ENCODE assay signal across 8 cellular contexts in the genomic region with DNA sequence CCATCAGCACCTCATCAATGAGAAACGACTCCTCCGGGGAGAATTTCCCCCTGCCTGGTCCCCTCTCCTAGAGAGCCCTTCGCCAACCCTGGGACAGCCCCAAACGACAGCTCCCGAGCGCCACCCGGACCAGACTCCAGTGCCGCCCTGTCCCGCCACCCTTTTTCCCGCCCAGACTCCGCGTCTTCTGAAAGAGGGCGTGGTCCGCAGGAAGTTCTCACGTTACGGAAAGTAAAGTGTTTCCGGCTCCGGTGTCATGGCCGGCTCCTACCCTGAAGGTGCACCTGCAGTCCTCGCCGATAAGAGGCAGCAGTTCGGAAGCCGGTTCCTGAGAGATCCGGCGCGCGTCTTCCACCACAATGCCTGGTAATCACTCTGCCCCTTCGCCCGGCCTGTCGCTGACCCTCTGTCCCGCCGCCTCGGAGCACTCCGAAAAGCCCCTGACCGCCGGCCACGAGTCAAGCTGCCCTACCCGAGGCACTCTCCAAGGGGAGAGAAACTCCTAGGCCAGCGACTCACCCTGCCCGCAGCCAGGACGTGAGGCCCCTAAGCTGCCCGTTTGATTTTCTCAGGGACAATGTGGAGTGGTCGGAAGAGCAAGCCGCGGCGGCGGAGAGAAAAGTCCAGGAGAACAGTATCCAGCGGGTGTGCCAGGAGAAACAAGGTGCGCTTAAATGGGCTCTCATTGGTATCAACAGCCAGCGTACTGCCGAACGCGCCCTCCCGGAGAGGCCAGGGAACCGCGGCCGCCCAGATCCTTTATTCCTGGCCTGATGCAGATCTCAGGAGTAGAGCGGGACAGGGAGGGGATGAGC. TPM values are rescaled to one million over a fixed set of nuclear protein-coding genes. Genes with fewer than 3 reads are reported as not detected.
DNase-seq lines count a peak whose midpoint lies in the region; ATAC-seq and TF ChIP-seq lines count a peak whose summit lies in the region.
"Not testable (repeated sequence)": the region's sequence is repeated elsewhere in the genome, so short reads cannot be mapped to it uniquely, and the experiment has no call there.

METTL2A (plus strand) TSS at position 251 of the 815 bp plus-strand sequence; CDS start at position 257, 6 bp downstream.

- not testable (repeated sequence) for BruUV-seq in mammary epithelial cell (replicated peaks; lab: Mats Ljungman, UMichigan)

- ATAC-seq in GM18909 (IDR thresholded peaks at IDR 0.05; ENCODE audit: poor library complexity, unreplicated experiment) (peak; percentile 95), HG03159 (IDR thresholded peaks at IDR 0.05; ENCODE audit: unreplicated experiment) (peak; percentile 95)

- H3K27me3 ChIP-seq in mammary epithelial cell (ENCODE audit: insufficient read depth, low read length), result not testable (repeated sequence)

- TF ChIP-seq CTCF in AG09319 (IDR thresholded peaks at IDR 0.05; ENCODE audit: low read depth, low read length), result peak; percentile 28
- TF ChIP-seq CTCF in VCaP (conservative IDR thresholded peaks at IDR 0.05), result peak; percentile 35
- TF ChIP-seq CTCF in mammary epithelial cell (conservative IDR thresholded peaks at IDR 0.05 in 1 of 2, IDR thresholded peaks at IDR 0.05 in 1 of 2; ENCODE audit: extremely low read depth in 1 of 2, insufficient read depth in 1 of 2, low read depth in 1 of 2, low read length in 2 of 2), result peak; percentile 10 to 48

- CTCF ChIA-PET in mammary epithelial cell (lab: Charles Lee; ENCODE audit: low non-redundant PET), result not testable (repeated sequence)

- DNase-seq in AG09319 (ENCODE audit: extremely low read depth, low read depth) (peak; percentile 31), NCI-H2196 treated with DMSO at 0.1 percent for 48 hours (lab: John Stamatoyannopoulos, UW; ENCODE audit: unreplicated experiment) (peak; percentile 79), mammary epithelial cell (peak; percentile 86), iPS-NIHi7 (ENCODE audit: extremely low spot score) (peak; percentile 79), smooth muscle cell of the brain vasculature (ENCODE audit: low read depth, low spot score) (peak; percentile 40)

- not testable (repeated sequence) for H3K4me1 ChIP-seq in mammary epithelial cell (ENCODE audit: insufficient read depth, low read length)

- peak within 1 kb of the TSS; percentile 90 for H3K4me2 ChIP-seq in mammary epithelial cell (ENCODE audit: insufficient read depth, low read depth, low read length)

- dilution Hi-C loops in mammary epithelial cell (cut with HindIII; ENCODE audit: low sequenced_read_pairs), result not testable (repeated sequence)

- H3K4me3 ChIP-seq in mammary epithelial cell (replicated peaks in 1 of 3; ENCODE audit: insufficient read depth in 1 of 3, low read depth in 2 of 3, low read length in 3 of 3), result peak within 1 kb of the TSS; percentile 78 to 86 (median 82)

- H3K9ac ChIP-seq in mammary epithelial cell (ENCODE audit: insufficient read depth, low read length), result peak within 1 kb of the TSS; percentile 66

- H3K79me2 ChIP-seq in mammary epithelial cell (ENCODE audit: insufficient read depth, low read length), result peaks cover 23% of the 10 kb centered on the region

- H3K36me3 ChIP-seq in mammary epithelial cell (ENCODE audit: insufficient read depth, low read length), result not testable (repeated sequence)

- intact Hi-C loops in mammary epithelial cell (cut with micrococcal nuclease), result loop anchor here (2.0 to 10.0 kb wide), 6 partner anchors 48 to 543 kb away; partner anchors contain the start of gene TANC2

- in situ Hi-C loops in mammary epithelial cell (cut with MboI; ENCODE audit: low sequenced_read_pairs in 2 of 2), result not testable (repeated sequence)

- WGBS in mammary epithelial cell (ENCODE audit: low coverage, missing lambda C conversion rate), result under 1% methylated on average over 36 of the region's 58 CpGs

- H3K27ac ChIP-seq in VCaP (peak within 1 kb of the TSS; percentile 72), mammary epithelial cell (ENCODE audit: insufficient read depth, low read depth, low read length) (peak within 1 kb of the TSS; percentile 72)

- H4K20me1 ChIP-seq in mammary epithelial cell (ENCODE audit: insufficient read depth, low read length), result not testable (repeated sequence)

- H2AFZ ChIP-seq in mammary epithelial cell (ENCODE audit: low read depth, low read length), result peak within 1 kb of the TSS; percentile 93

- H3K9me3 ChIP-seq in mammary epithelial cell (replicated peaks; ENCODE audit: insufficient read depth, low read length), result not testable (repeated sequence)

RNA-seq across cellular contexts. Expression of gene METTL2A, which starts in this region (rescaled TPM):
- total RNA-seq in mammary epithelial cell, result 10 to 100 TPM; 26.7 to 26.8 TPM
- 15.1 TPM for polyA plus RNA-seq in mammary epithelial cell
- polyA minus RNA-seq in mammary epithelial cell, result 23.7 TPM

Comparison
In these comparisons a context has a peak if more than half of its experiments do, and no peak if none do; other contexts are left out.
1. Peak in every context shown above with its lines: DNase-seq, ATAC-seq, H3K4me3 ChIP-seq and H3K27ac ChIP-seq.
2. DNase-seq: peak in every context shown above with its lines; median percentile 86 in mammary epithelial cell; 79 in NCI-H2196 treated with DMSO at 0.1 percent for 48 hours; 79 in iPS-NIHi7; 40 in smooth muscle cell of the brain vasculature; 31 in AG09319.